Comparison of ENCODE assay signal across 21 cellular contexts in the genomic region with DNA sequence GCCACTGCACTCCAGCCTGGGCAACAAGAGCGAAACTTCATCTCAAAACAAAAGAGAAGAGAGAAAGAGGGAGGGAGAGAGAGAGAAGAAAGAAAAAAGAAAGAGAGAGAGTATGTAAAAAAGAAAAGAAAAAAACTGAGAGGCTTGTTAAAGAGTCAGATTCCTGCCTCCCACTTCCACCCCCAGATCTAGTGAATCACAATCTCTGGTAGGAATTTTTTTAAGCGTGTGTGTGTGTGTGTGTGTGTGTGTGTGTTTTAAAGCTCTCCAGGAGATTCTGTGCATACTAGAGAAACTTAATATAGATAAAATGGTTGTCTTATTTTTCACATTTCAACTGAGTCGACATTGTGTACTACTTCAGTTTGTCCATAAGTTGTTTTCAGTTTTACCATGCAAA. TPM values are rescaled to one million over a fixed set of nuclear protein-coding genes. Genes with fewer than 3 reads are reported as not detected.
DNase-seq lines count a peak whose midpoint lies in the region; ATAC-seq, FAIRE-seq and TF ChIP-seq lines count a peak whose summit lies in the region.
"Had no signal": no experiment of that assay in that cellular context is flagged by ENCODE, and none has a peak within 500 bp of the region (broad histone marks: within the 10 kb centered on the region; RNA-seq: fewer than 3 reads in every experiment).

No MANE protein-coding gene starts in this region.

- H3K4me1 ChIP-seq in IMR-90 (ENCODE audit: control insufficient read depth, insufficient read depth, low read length) = peaks cover 5% of the 10 kb centered on the region
- H3K4me1 ChIP-seq: BE2C, Peyer's patch, testis had no signal

- no peaks in the 10 kb centered on the region for H3K27me3 Mint-ChIP-seq in central memory CD8-positive, alpha-beta T cell
- H3K27me3 Mint-ChIP-seq: activated CD4-positive, alpha-beta T cell treated with anti-CD3 and anti-CD28 coated beads, Interleukin-2, amount 10 ng/mL, durations not matched to agents 24 days and 14 days had no signal

- H3K4me3 ChIP-seq in IMR-90 (ENCODE audit: insufficient read depth, low read depth, low read length) = no peak overlapping the region
- H3K4me3 ChIP-seq: ovary, Peyer's patch, SK-N-MC, skin epidermis, testis had no signal

- POLR2A ChIA-PET in IMR-90 (lab: Charles Lee; ENCODE audit: unreplicated experiment) = no interaction called here

- DNase-seq in AG09319 (ENCODE audit: extremely low read depth, low read depth) (peak; percentile 24), IMR-90 (peak; percentile 86), kidney tubule cell (ENCODE audit: low spot score) (peak; percentile 43), NCI-H1417 treated with DMSO at 0.1 percent for 48 hours (lab: John Stamatoyannopoulos, UW) (no peak), HTR-8/SVneo (ENCODE audit: insufficient read length, low spot score) (no peak), amygdala (lab: John Stamatoyannopoulos, UW) (no peak), DMS153 (lab: John Stamatoyannopoulos, UW) (no peak)
- no peak for DNase-seq in central memory CD8-positive, alpha-beta T cell (ENCODE audit: low spot score in 2 of 2)
- DNase-seq: activated CD4-positive, alpha-beta T cell treated with anti-CD3 and anti-CD28 coated beads, Interleukin-2, amount 10 ng/mL, durations not matched to agents 24 days and 14 days; activated CD8-positive, alpha-beta memory T cell treated with anti-CD3 and anti-CD28 coated beads, Interleukin-2, amount 50 U/mL, for 4 hours; activated naive CD4-positive, alpha-beta T cell treated with Interleukin-2 at 50 U/mL for 16 hours; BE2C; GF-D8; ovary; Peyer's patch; stimulated activated CD4-positive, alpha-beta T cell treated with anti-CD3 and anti-CD28 coated beads, Interleukin-4, amount 100 ng/mL, for 24 hours; stimulated activated CD8-positive, alpha-beta memory T cell treated with anti-CD3 and anti-CD28 coated beads, Interleukin-4, amount 100 ng/mL, for 48 hours; testis had no signal

- no peaks in the 10 kb centered on the region for H3K4me1 Mint-ChIP-seq in central memory CD8-positive, alpha-beta T cell

- H4K20me1 ChIP-seq in IMR-90 (ENCODE audit: insufficient read depth, low read length) = no peaks in the 10 kb centered on the region

- H3K27ac Mint-ChIP-seq in central memory CD8-positive, alpha-beta T cell (ENCODE audit: low read depth) = peak overlapping the region; percentile 84
- H3K27ac Mint-ChIP-seq: activated CD4-positive, alpha-beta T cell treated with anti-CD3 and anti-CD28 coated beads, Interleukin-2, amount 10 ng/mL, durations not matched to agents 24 days and 14 days had no signal

- no peak overlapping the region for H2AFZ ChIP-seq in IMR-90 (replicated peaks; ENCODE audit: low read length, poor library complexity)

- no peak for TF ChIP-seq RAD21 in IMR-90 (IDR thresholded peaks at IDR 0.05; ENCODE audit: low read length)

- no peak overlapping the region for H3K18ac ChIP-seq in IMR-90 (ENCODE audit: low read depth, low read length)

- H3K9ac ChIP-seq in IMR-90 (ENCODE audit: low read depth, low read length) = no peak overlapping the region

- peak overlapping the region; percentile 40; the same call in 1 of the 2 replicates for H3K27ac ChIP-seq in IMR-90 (ENCODE audit: insufficient read depth, low read length)
- H3K27ac ChIP-seq: ovary, Peyer's patch, SK-N-MC, skin epidermis, testis had no signal

- peak overlapping the region; percentile 43; the same call in 1 of the 2 replicates for H3K4me2 ChIP-seq in IMR-90 (ENCODE audit: low read depth, low read length)

- H3K9me3 Mint-ChIP-seq in central memory CD8-positive, alpha-beta T cell = no peaks in the 10 kb centered on the region
- H3K9me3 Mint-ChIP-seq: activated CD4-positive, alpha-beta T cell treated with anti-CD3 and anti-CD28 coated beads, Interleukin-2, amount 10 ng/mL, durations not matched to agents 24 days and 14 days had no signal

- intact Hi-C loops in IMR-90 (cut with micrococcal nuclease) = no loop called here

- no peak overlapping the region for H3K14ac ChIP-seq in IMR-90 (replicated peaks; ENCODE audit: low read depth, low read length)

- no peak overlapping the region for H2BK20ac ChIP-seq in IMR-90 (ENCODE audit: low read depth, low read length)

- H2BK120ac ChIP-seq in IMR-90 (ENCODE audit: low read depth, low read length) = no peak overlapping the region

- no peak overlapping the region for H2BK15ac ChIP-seq in IMR-90 (ENCODE audit: low read depth, low read length)

- no peak overlapping the region; a peak in 1 of 4 replicates for H4K8ac ChIP-seq in IMR-90 (ENCODE audit: low read depth in 2 of 2, low read length in 2 of 2)

- no peak overlapping the region for H2AK5ac ChIP-seq in IMR-90 (ENCODE audit: low read depth, low read length)

- no peak for FAIRE-seq in HTR-8/SVneo (lab: Jason Lieb, UNC)
- FAIRE-seq: GM12892 had no signal

- dilution Hi-C loops in IMR-90 (cut with HindIII; ENCODE audit: low sequenced_read_pairs, unreplicated experiment) = no loop called here

- no TSS peak for BruUV-seq in IMR-90 (replicated peaks; lab: Mats Ljungman, UMichigan)

- peaks cover 10% of the 10 kb centered on the region for H3K36me3 Mint-ChIP-seq in central memory CD8-positive, alpha-beta T cell (ENCODE audit: insufficient read depth)

- H3K27me3 ChIP-seq in IMR-90 (ENCODE audit: control insufficient read depth, insufficient read depth, low read length) = no peaks in the 10 kb centered on the region
- H3K27me3 ChIP-seq: BE2C, ovary, Peyer's patch, testis had no signal

- TF ChIP-seq POLR2A in IMR-90 (IDR thresholded peaks at IDR 0.05; ENCODE audit: low read depth, low read length) = no peak

- peaks cover 8% of the 10 kb centered on the region for H3K36me3 ChIP-seq in IMR-90 (ENCODE audit: control insufficient read depth, insufficient read depth, low read length)
- H3K36me3 ChIP-seq: ovary had no signal

- peak overlapping the region; percentile 20 for H2BK5ac ChIP-seq in IMR-90 (ENCODE audit: low read depth, low read length, poor library complexity, severe bottlenecking)

- no peak overlapping the region for H2AK9ac ChIP-seq in IMR-90 (replicated peaks; ENCODE audit: low read depth, low read length, poor library complexity)

- H3K23ac ChIP-seq in IMR-90 (ENCODE audit: low read depth, low read length) = no peak overlapping the region

- in situ Hi-C loops in IMR-90 (cut with MboI; ENCODE audit: low sequenced_read_pairs) = no loop called here

- no peak overlapping the region for H3K4me3 Mint-ChIP-seq in central memory CD8-positive, alpha-beta T cell
- H3K4me3 Mint-ChIP-seq: activated CD4-positive, alpha-beta T cell treated with anti-CD3 and anti-CD28 coated beads, Interleukin-2, amount 10 ng/mL, durations not matched to agents 24 days and 14 days had no signal

- H3K79me1 ChIP-seq in IMR-90 (ENCODE audit: low read depth in 1 of 2, low read length in 2 of 2) = no peaks in the 10 kb centered on the region

- no peak overlapping the region for H4K5ac ChIP-seq in IMR-90 (ENCODE audit: low read depth, low read length)

- ATAC-seq in IMR-90 (ENCODE audit: low read depth) = peak; percentile 68
- ATAC-seq in central memory CD8-positive, alpha-beta T cell (replicated peaks; ENCODE audit: extremely low read depth, poor library complexity, severe bottlenecking) = no peak

- H3K56ac ChIP-seq in IMR-90 (ENCODE audit: extremely low read depth, insufficient read depth, low read length) = no peak overlapping the region

- H4K91ac ChIP-seq in IMR-90 (ENCODE audit: insufficient read depth, low read depth, low read length) = no peak overlapping the region

- no peaks in the 10 kb centered on the region for H3K9me1 ChIP-seq in IMR-90 (ENCODE audit: insufficient read depth, low read length)

- no peaks in the 10 kb centered on the region for H3K9me3 ChIP-seq in IMR-90 (ENCODE audit: control insufficient read depth, insufficient read depth, low read length)
- H3K9me3 ChIP-seq: BE2C, ovary, Peyer's patch, testis had no signal

- CTCF ChIA-PET in IMR-90 (lab: Yijun Ruan, JAX) = interaction anchor here (0.6 to 1.6 kb wide), 3 partner anchors 11 to 19 kb away, joined by 3 to 4 read pairs (median 3); no protein-coding TSS in a partner anchor

- H3K4ac ChIP-seq in IMR-90 (ENCODE audit: low read depth, low read length) = no peak overlapping the region

- TF ChIP-seq CTCF in AG09319 (IDR thresholded peaks at IDR 0.05; ENCODE audit: low read depth, low read length) = no peak
- no peak for TF ChIP-seq CTCF in IMR-90 (conservative IDR thresholded peaks at IDR 0.05; ENCODE audit: low read depth, low read length)

- no CpG with 5 or more reads among the region's 3 CpGs for WGBS in IMR-90 (ENCODE audit: extremely low coverage in 2 of 2, insufficient read length in 1 of 2), 2 experiments

TF ChIP-seq in IMR-90, 13 proteins besides CTCF, POLR2A, EP300 and RAD21:
- TF ChIP-seq MXI1 (IDR thresholded peaks at IDR 0.05; ENCODE audit: borderline replicate concordance, low read depth, low read length) = no peak
- no peak for TF ChIP-seq CHD1 (IDR thresholded peaks at IDR 0.05; ENCODE audit: low read depth, low read length)
- TF ChIP-seq FOS (IDR thresholded peaks at IDR 0.05; ENCODE audit: low read depth, low read length) = peak; percentile 55; the same call in 1 of the 2 replicates
- TF ChIP-seq SMC3 (IDR thresholded peaks at IDR 0.05; ENCODE audit: low read depth, low read length) = no peak
TF ChIP-seq in IMR-90: peak in this region for 1.

RNA-seq across cellular contexts. Expression of gene SAR1B, which starts 32.0 kb away (rescaled TPM):
- 66.0 and 164 TPM in 2 replicates for total RNA-seq in IMR-90 (2012; rRNA removed)
- polyA plus RNA-seq in IMR-90 (2012; rRNA removed) = 40.2 and 44.6 TPM in 2 replicates
- 4.3 and 7.1 TPM in 2 replicates for polyA plus RNA-seq in IMR-90 (2012; cell fraction: cytosol; rRNA removed)
- polyA plus RNA-seq in IMR-90 (2012; cell fraction: nucleus; rRNA removed; ENCODE audit: low replicate concordance) = 4.4 and 10.6 TPM in 2 replicates

RNA-seq across cellular contexts. Expression of gene SEC24A, which starts 48.0 kb away (rescaled TPM):
- 28.1 and 31.7 TPM in 2 replicates for total RNA-seq in IMR-90 (2012; rRNA removed)
- polyA plus RNA-seq in IMR-90 (2012; rRNA removed) = 23.9 and 25.4 TPM in 2 replicates
- 7.1 and 9.5 TPM in 2 replicates for polyA plus RNA-seq in IMR-90 (2012; cell fraction: cytosol; rRNA removed)
- 8.4 and 26.1 TPM in 2 replicates for polyA plus RNA-seq in IMR-90 (2012; cell fraction: nucleus; rRNA removed; ENCODE audit: low replicate concordance)

Comparison
In these comparisons a context has a peak if more than half of its experiments do, and no peak if none do; other contexts are left out.
1. DNase-seq: peak in AG09319 (single experiment), IMR-90 (single experiment) and kidney tubule cell (single experiment); none in central memory CD8-positive, alpha-beta T cell (0 of 2), NCI-H1417 treated with DMSO at 0.1 percent for 48 hours (single experiment), HTR-8/SVneo (single experiment), amygdala (0 of 56) and DMS153 (single experiment).